In genomic region chr12:43105426-43105981, GRCh38 we compare ENCODE assay signal across 17 cellular contexts.
"Had no signal": no experiment of that assay in that cellular context is flagged by ENCODE, and none has a peak within 500 bp of the region (broad histone marks: within the 10 kb centered on the region; RNA-seq: fewer than 3 reads in every experiment).

No MANE protein-coding gene starts in this region.

- H3K27ac ChIP-seq: foreskin keratinocyte, left ventricle myocardium inferior, right atrium auricular region, suprapubic skin, VCaP had no signal

- ATAC-seq: activated naive CD8-positive, alpha-beta T cell treated with anti-CD3 and anti-CD28 coated beads, Interleukin-2, amount 50 U/mL, for 24 hours; foreskin keratinocyte; natural killer cell had no signal

- H3K4me3 ChIP-seq: left ventricle myocardium inferior, right atrium auricular region, suprapubic skin had no signal

- H3K4me1 ChIP-seq: foreskin keratinocyte, left ventricle myocardium inferior, right atrium auricular region, suprapubic skin had no signal

- H3K36me3 ChIP-seq: left ventricle myocardium inferior, right atrium auricular region, suprapubic skin had no signal

- H3K27me3 ChIP-seq: foreskin keratinocyte, right atrium auricular region, suprapubic skin had no signal

- DNase-seq: activated CD4-positive, alpha-beta T cell treated with anti-CD3 and anti-CD28 coated beads for 1 hour; activated CD4-positive, alpha-beta T cell treated with anti-CD3 and anti-CD28 coated beads, Interleukin-2, amount 50 U/mL, for 4 hours; activated naive CD4-positive, alpha-beta T cell treated with anti-CD3 and anti-CD28 coated beads for 36 hours; activated naive CD8-positive, alpha-beta T cell treated with anti-CD3 and anti-CD28 coated beads, Interleukin-2, amount 50 U/mL, for 24 hours; activated T-cell treated with anti-CD3 and anti-CD28 coated beads for 4 hours; aorta; cerebellar nuclear complex; effector memory CD4-positive, alpha-beta T cell; foreskin keratinocyte; glutamatergic neuron; left ventricle myocardium inferior; natural killer cell; nucleus accumbens; small intestine had no signal

- H3K9me3 ChIP-seq: left ventricle myocardium inferior, right atrium auricular region, suprapubic skin had no signal
